Comparison of ENCODE assay signal across 17 cellular contexts in the genomic region with DNA sequence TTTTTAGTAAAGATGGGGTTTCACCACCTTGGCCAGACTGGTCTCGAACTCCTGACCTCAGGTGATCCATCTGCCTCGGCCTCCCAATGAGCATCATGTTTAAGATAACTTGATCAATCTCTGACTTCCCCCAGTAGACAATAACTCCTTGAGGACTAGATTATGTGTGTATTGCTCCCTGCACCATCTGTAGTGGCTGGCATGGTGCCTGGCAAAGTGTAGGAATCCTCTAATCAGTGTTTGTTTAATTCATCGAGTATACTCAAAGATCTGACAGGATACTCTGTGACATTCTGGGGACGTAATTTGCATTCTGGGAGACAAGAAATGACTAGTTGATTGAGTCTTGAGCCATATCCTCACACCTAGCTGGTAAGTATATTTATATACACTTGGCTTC.
DNase-seq lines count a peak whose midpoint lies in the region; ATAC-seq, FAIRE-seq and TF ChIP-seq lines count a peak whose summit lies in the region.
"Had no signal": no experiment of that assay in that cellular context is flagged by ENCODE, and none has a peak within 500 bp of the region (broad histone marks: within the 10 kb centered on the region; RNA-seq: fewer than 3 reads in every experiment).

No MANE protein-coding gene starts in this region.

- H3K36me3 ChIP-seq in GM23248 (ENCODE audit: low read depth) (no peaks in the 10 kb centered on the region), PC-3 (ENCODE audit: low read depth, low read length) (no peaks in the 10 kb centered on the region), esophagus muscularis mucosa (no peaks in the 10 kb centered on the region), small intestine (ENCODE audit: control insufficient read depth in 2 of 2, insufficient read depth in 2 of 2, low read length in 2 of 2) (no peaks in the 10 kb centered on the region)
- H3K36me3 ChIP-seq: BE2C had no signal

- CTCF ChIA-PET in PC-3 (lab: Charles Lee) = interaction anchor here (0.6 kb wide), 1 partner anchor 548 kb away, joined by 4 read pairs; no protein-coding TSS in a partner anchor
- CTCF ChIA-PET in activated CD8-positive, alpha-beta memory T cell treated with anti-CD3 and anti-CD28 coated beads, Interleukin-2, amount 10 ng/mL, durations not matched to agents 7 days and 5 days (lab: Charles Lee) = interaction anchor here (0.6 kb wide), 1 partner anchor 518 kb away, joined by 3 read pairs; no protein-coding TSS in a partner anchor

- no peak overlapping the region for H3K4me3 Mint-ChIP-seq in activated CD8-positive, alpha-beta memory T cell treated with anti-CD3 and anti-CD28 coated beads, Interleukin-2, amount 10 ng/mL, durations not matched to agents 7 days and 5 days
- H3K4me3 Mint-ChIP-seq: CD4-positive, alpha-beta memory T cell; GM23338 had no signal

- WGBS in GM23248 (ENCODE audit: low coverage in 1 of 2, low lambda C conversion rate in 2 of 2, missing lambda C conversion rate in 2 of 2), 2 experiments = 70 to 75% methylated on average over 4 of the region's 4 CpGs
- 70% methylated on average over 4 of the region's 4 CpGs for WGBS in esophagus muscularis mucosa
- WGBS in small intestine, 3 donors = 45 to 69% (median 45%) methylated on average over 4 of the region's 4 CpGs

- BruUV-seq in PC-3 (replicated peaks; lab: Mats Ljungman, UMichigan) = no TSS peak

- no peak overlapping the region for H3K4me2 ChIP-seq in GM23248 (ENCODE audit: unreplicated experiment)
- H3K4me2 ChIP-seq in PC-3 (ENCODE audit: low read length) = 0 out of 2 replicates have a peak overlapping the region, but pooled peaks have one; percentile 8
- H3K4me2 ChIP-seq: GM23338 had no signal

- H3K4me3 ChIP-seq in GM23248 = no peak overlapping the region
- H3K4me3 ChIP-seq in PC-3 (ENCODE audit: low read length) = no peak overlapping the region
- no peak overlapping the region for H3K4me3 ChIP-seq in esophagus muscularis mucosa
- H3K4me3 ChIP-seq in small intestine (ENCODE audit: low read depth in 1 of 2, low read length in 2 of 2) = no peak overlapping the region
- H3K4me3 ChIP-seq: GM23338 had no signal

- peaks cover 5% of the 10 kb centered on the region; the same call in 1 of the 2 replicates for H3F3A ChIP-seq in GM23248 (ENCODE audit: insufficient read depth)
- no peaks in the 10 kb centered on the region for H3F3A ChIP-seq in PC-3 (ENCODE audit: low read length, unreplicated experiment)

- H2AFZ ChIP-seq in GM23248 (no peak overlapping the region), PC-3 (ENCODE audit: low read length) (no peak overlapping the region)
- H2AFZ ChIP-seq: GM23338 had no signal

- H3K9me2 ChIP-seq in GM23248 (ENCODE audit: insufficient read depth) (no peaks in the 10 kb centered on the region), PC-3 (replicated peaks; ENCODE audit: low read length) (no peaks in the 10 kb centered on the region)

- no peaks in the 10 kb centered on the region for H3K36me3 Mint-ChIP-seq in activated CD8-positive, alpha-beta memory T cell treated with anti-CD3 and anti-CD28 coated beads, Interleukin-2, amount 10 ng/mL, durations not matched to agents 7 days and 5 days
- H3K36me3 Mint-ChIP-seq: CD4-positive, alpha-beta memory T cell had no signal

- no peaks in the 10 kb centered on the region for H3K27me3 Mint-ChIP-seq in activated CD8-positive, alpha-beta memory T cell treated with anti-CD3 and anti-CD28 coated beads, Interleukin-2, amount 10 ng/mL, durations not matched to agents 7 days and 5 days

- TF ChIP-seq EP300 in esophagus muscularis mucosa (IDR thresholded peaks at IDR 0.05) = no peak

- ATAC-seq in PC-3 (no peak), HG02623 (IDR thresholded peaks at IDR 0.05; ENCODE audit: unreplicated experiment) (no peak)
- ATAC-seq in activated CD8-positive, alpha-beta memory T cell treated with anti-CD3 and anti-CD28 coated beads, Interleukin-2, amount 10 ng/mL, durations not matched to agents 7 days and 5 days = no peak
- ATAC-seq: GM23338, HepG2 had no signal

- TF ChIP-seq CTCF in PC-3 (conservative IDR thresholded peaks at IDR 0.05; ENCODE audit: low read depth, low read length) (no peak), esophagus muscularis mucosa (IDR thresholded peaks at IDR 0.05) (no peak)

- H3K9me3 Mint-ChIP-seq in activated CD8-positive, alpha-beta memory T cell treated with anti-CD3 and anti-CD28 coated beads, Interleukin-2, amount 10 ng/mL, durations not matched to agents 7 days and 5 days (ENCODE audit: low read depth) = no peaks in the 10 kb centered on the region

- peak; percentile 58 for DNase-seq in Ammon's horn (ENCODE audit: low spot score)
- no peak for DNase-seq in GM23248
- DNase-seq in PC-3 = no peak
- DNase-seq in esophagus muscularis mucosa (ENCODE audit: extremely low spot score) = peak; percentile 42
- DNase-seq in activated CD8-positive, alpha-beta memory T cell treated with anti-CD3 and anti-CD28 coated beads, Interleukin-2, amount 10 ng/mL, durations not matched to agents 7 days and 5 days = no peak
- DNase-seq in small intestine = no peak
- DNase-seq in medulla oblongata (ENCODE audit: extremely low spot score) = no peak
- DNase-seq: BE2C; CD4-positive, alpha-beta memory T cell; DND-41; GF-D8; H7 had no signal

- H3K4me1 ChIP-seq in GM23248 (ENCODE audit: insufficient read depth) (peaks cover 22% of the 10 kb centered on the region), PC-3 (ENCODE audit: insufficient read depth, low read length) (peaks cover 30% of the 10 kb centered on the region), esophagus muscularis mucosa (peaks cover 0 to 18% (median 2%) of the 10 kb centered on the region in 4 donors), small intestine (ENCODE audit: control insufficient read depth in 2 of 2, insufficient read depth in 1 of 2, low read depth in 1 of 2, low read length in 1 of 2) (no peaks in the 10 kb centered on the region)
- H3K4me1 ChIP-seq: BE2C had no signal

- H3K27ac ChIP-seq in GM23248 = peak overlapping the region; percentile 17; the same call in 1 of the 2 replicates
- H3K27ac ChIP-seq in PC-3 (ENCODE audit: low read length) = no peak overlapping the region
- H3K27ac ChIP-seq in esophagus muscularis mucosa (replicated peaks in 1 of 4) = no peak overlapping the region
- no peak overlapping the region for H3K27ac ChIP-seq in small intestine (ENCODE audit: low read depth in 1 of 2, low read length in 1 of 2)
- H3K27ac ChIP-seq: C4-2B had no signal

- H3K27me3 ChIP-seq in GM23248 (replicated peaks; ENCODE audit: insufficient read depth) (no peaks in the 10 kb centered on the region), PC-3 (ENCODE audit: low read length) (peaks cover 5% of the 10 kb centered on the region; the same call in 1 of the 2 replicates), esophagus muscularis mucosa (peaks cover 0 to 13% (median 0%) of the 10 kb centered on the region in 4 donors), small intestine (ENCODE audit: control insufficient read depth in 2 of 2, insufficient read depth in 2 of 2, low read length in 2 of 2) (no peaks in the 10 kb centered on the region)
- H3K27me3 ChIP-seq: BE2C had no signal

- no peak for TF ChIP-seq POLR2A in esophagus muscularis mucosa (IDR thresholded peaks at IDR 0.05; ENCODE audit: low read depth)

- H4K20me1 ChIP-seq in GM23248 (ENCODE audit: insufficient read depth) (no peaks in the 10 kb centered on the region), PC-3 (ENCODE audit: low read length) (no peaks in the 10 kb centered on the region)

- POLR2A ChIA-PET in PC-3 (lab: Charles Lee; ENCODE audit: unreplicated experiment) = no interaction called here

- H3K79me2 ChIP-seq in GM23248 (ENCODE audit: insufficient read depth) (no peaks in the 10 kb centered on the region), PC-3 (ENCODE audit: low read length) (no peaks in the 10 kb centered on the region)

- no peaks in the 10 kb centered on the region for H3K9me3 ChIP-seq in GM23248 (ENCODE audit: low read depth)
- no peaks in the 10 kb centered on the region for H3K9me3 ChIP-seq in PC-3 (ENCODE audit: low read length)
- no peaks in the 10 kb centered on the region for H3K9me3 ChIP-seq in esophagus muscularis mucosa
- no peaks in the 10 kb centered on the region for H3K9me3 ChIP-seq in small intestine (ENCODE audit: control insufficient read depth, low read depth)
- H3K9me3 ChIP-seq: BE2C had no signal

- no peaks in the 10 kb centered on the region for H3K4me1 Mint-ChIP-seq in activated CD8-positive, alpha-beta memory T cell treated with anti-CD3 and anti-CD28 coated beads, Interleukin-2, amount 10 ng/mL, durations not matched to agents 7 days and 5 days
- H3K4me1 Mint-ChIP-seq: CD4-positive, alpha-beta memory T cell; GM23338 had no signal

- H3K27ac Mint-ChIP-seq in activated CD8-positive, alpha-beta memory T cell treated with anti-CD3 and anti-CD28 coated beads, Interleukin-2, amount 10 ng/mL, durations not matched to agents 7 days and 5 days = no peak overlapping the region
- H3K27ac Mint-ChIP-seq: CD4-positive, alpha-beta memory T cell; GM23338 had no signal

- no peak for FAIRE-seq in small intestine (lab: Jason Lieb, UNC)
- FAIRE-seq: A204.1, HepG2 had no signal

- intact Hi-C loops in PC-3 (cut with micrococcal nuclease) = no loop called here
- intact Hi-C loops in esophagus muscularis mucosa (cut with DNase I) = no loop called here

- in situ Hi-C loops in GM23248 (cut with MboI) = loop anchor here (25.0 kb wide), 1 partner anchor 519 kb away; no protein-coding TSS in a partner anchor

- H3K9ac ChIP-seq in GM23248 (no peak overlapping the region), PC-3 (ENCODE audit: low read length) (no peak overlapping the region)

Comparison
In these comparisons a context has a peak if more than half of its experiments do, and no peak if none do; other contexts are left out.
1. DNase-seq: peak in Ammon's horn (single experiment) and esophagus muscularis mucosa (single experiment); none in GM23248 (single experiment), PC-3 (single experiment), activated CD8-positive, alpha-beta memory T cell treated with anti-CD3 and anti-CD28 coated beads, Interleukin-2, amount 10 ng/mL, durations not matched to agents 7 days and 5 days (single experiment), small intestine (single experiment) and medulla oblongata (single experiment).